Comparison of ENCODE assay signal across 10 cellular contexts in the genomic region with DNA sequence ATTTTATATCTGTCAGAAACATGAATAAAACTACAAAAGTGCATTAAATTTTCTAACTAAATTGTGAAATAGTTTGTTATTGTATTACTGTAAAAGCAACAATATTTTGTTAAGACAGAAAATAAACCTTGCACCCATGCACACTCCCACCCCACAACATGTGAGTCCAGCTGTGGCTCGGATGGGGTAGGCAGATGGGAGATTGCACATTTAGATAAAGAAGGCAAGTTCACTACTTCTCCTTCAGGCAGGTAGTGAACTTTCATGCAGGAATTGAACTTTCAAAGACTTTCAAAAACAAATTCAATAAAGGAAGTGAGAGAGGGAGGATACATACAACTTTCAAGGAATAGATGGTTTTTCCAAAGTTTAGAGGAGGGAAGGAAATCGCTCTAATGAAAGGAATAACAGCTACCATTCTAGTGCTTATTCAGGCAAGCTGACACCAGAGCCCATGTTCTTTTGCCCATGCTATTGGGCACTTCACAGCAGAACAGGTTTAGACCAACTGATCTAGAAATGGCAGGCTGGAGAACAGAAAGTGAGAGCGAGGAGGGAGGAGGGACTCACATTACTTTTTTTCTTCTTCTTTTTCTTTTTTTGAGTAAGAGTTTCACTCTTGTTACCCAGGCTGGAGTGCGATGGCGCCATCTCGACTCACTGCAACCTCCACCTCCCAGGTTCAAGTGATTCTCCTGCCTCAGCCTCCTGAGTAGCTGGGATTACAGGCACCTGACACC. TPM values are rescaled to one million over a fixed set of nuclear protein-coding genes. Genes with fewer than 3 reads are reported as not detected.
DNase-seq lines count a peak whose midpoint lies in the region; ATAC-seq and TF ChIP-seq lines count a peak whose summit lies in the region.
"Had no signal": no experiment of that assay in that cellular context is flagged by ENCODE, and none has a peak within 500 bp of the region (broad histone marks: within the 10 kb centered on the region; RNA-seq: fewer than 3 reads in every experiment).

No MANE protein-coding gene starts in this region.

- ATAC-seq in GM18907 (IDR thresholded peaks at IDR 0.05; ENCODE audit: unreplicated experiment): peak; percentile 44
- peak; percentile 31 for ATAC-seq in HG02763 (IDR thresholded peaks at IDR 0.05; ENCODE audit: unreplicated experiment)
- ATAC-seq: SK-N-SH treated with all-trans-retinoic acid at 6 μM for 48 hours had no signal

- H3K9me3 Mint-ChIP-seq in CD14-positive monocyte: peaks cover 0 to 2% (median 0%) of the 10 kb centered on the region in 7 donors

- H3K36me3 ChIP-seq in mammary epithelial cell (ENCODE audit: insufficient read depth, low read length) (no peaks in the 10 kb centered on the region), esophagus squamous epithelium (no peaks in the 10 kb centered on the region)

- no peak overlapping the region for H2AFZ ChIP-seq in mammary epithelial cell (ENCODE audit: low read depth, low read length)

- no peaks in the 10 kb centered on the region for H3K9me3 ChIP-seq in mammary epithelial cell (replicated peaks; ENCODE audit: insufficient read depth, low read length)
- H3K9me3 ChIP-seq in esophagus squamous epithelium: no peaks in the 10 kb centered on the region
- H3K9me3 ChIP-seq: Caco-2 had no signal

- H3K27ac Mint-ChIP-seq in CD14-positive monocyte: peak overlapping the region in 4 of 7 donors; percentile 14 to 76 (median 68)

- H3K9ac ChIP-seq in mammary epithelial cell (ENCODE audit: insufficient read depth, low read length): no peak overlapping the region

- no peaks in the 10 kb centered on the region for H4K20me1 ChIP-seq in mammary epithelial cell (ENCODE audit: insufficient read depth, low read length)

- dilution Hi-C loops in mammary epithelial cell (cut with HindIII; ENCODE audit: low sequenced_read_pairs): no loop called here

- H3K27me3 Mint-ChIP-seq in CD14-positive monocyte (ENCODE audit: low read depth in 3 of 3): peaks cover 0 to 3% (median 0%) of the 10 kb centered on the region in 3 donors

- in situ Hi-C loops in mammary epithelial cell (cut with MboI; ENCODE audit: low sequenced_read_pairs in 2 of 2): no loop called here

- H3K4me1 ChIP-seq in mammary epithelial cell (ENCODE audit: insufficient read depth, low read length) (peaks cover 12% of the 10 kb centered on the region), esophagus squamous epithelium (peaks cover 0 to 30% (median 7%) of the 10 kb centered on the region in 3 donors)

- DNase-seq in CD14-positive monocyte (ENCODE audit: low spot score): no peak
- peak; percentile 62 for DNase-seq in MV-4-11 (lab: John Stamatoyannopoulos, UW)
- DNase-seq in NK-92 treated with Interleukin-12 subunit alpha and Interleukin-12 subunit beta, amount 100 ng/mL, for 24 hours (lab: John Stamatoyannopoulos, UW): no peak
- DNase-seq in mammary epithelial cell: no peak
- DNase-seq in esophagus squamous epithelium (lab: John Stamatoyannopoulos, UW): no peak
- DNase-seq in NCI-H82 (lab: John Stamatoyannopoulos, UW): no peak
- DNase-seq: Caco-2 had no signal

- no peak overlapping the region for H3K4me2 ChIP-seq in mammary epithelial cell (ENCODE audit: insufficient read depth, low read depth, low read length)

- H3K4me3 Mint-ChIP-seq in CD14-positive monocyte: peak overlapping the region; percentile 68 to 72

- H3K27ac ChIP-seq in mammary epithelial cell (ENCODE audit: insufficient read depth, low read depth, low read length): no peak overlapping the region
- no peak overlapping the region for H3K27ac ChIP-seq in esophagus squamous epithelium

- CTCF ChIA-PET in mammary epithelial cell (lab: Charles Lee; ENCODE audit: low non-redundant PET): no interaction called here

- TF ChIP-seq POLR2A in esophagus squamous epithelium (IDR thresholded peaks at IDR 0.05): no peak

- H3K27me3 ChIP-seq in mammary epithelial cell (ENCODE audit: insufficient read depth, low read length): peaks cover 15% of the 10 kb centered on the region
- H3K27me3 ChIP-seq in esophagus squamous epithelium: peaks cover 0 to 51% (median 4%) of the 10 kb centered on the region in 4 donors

- intact Hi-C loops in CD14-positive monocyte (cut with micrococcal nuclease) (no loop called here), mammary epithelial cell (cut with micrococcal nuclease) (no loop called here), esophagus squamous epithelium (cut with DNase I) (no loop called here)

- WGBS in mammary epithelial cell (ENCODE audit: low coverage, missing lambda C conversion rate): 68% methylated on average over 6 of the region's 6 CpGs
- 68 to 72% methylated on average over 6 of the region's 6 CpGs for WGBS in esophagus squamous epithelium, 2 donors

- no TSS peak for BruUV-seq in mammary epithelial cell (replicated peaks; lab: Mats Ljungman, UMichigan)

- H3K4me1 Mint-ChIP-seq in CD14-positive monocyte: peaks cover 35% of the 10 kb centered on the region

- H3K4me3 ChIP-seq in mammary epithelial cell (replicated peaks in 1 of 3; ENCODE audit: insufficient read depth in 1 of 3, low read depth in 2 of 3, low read length in 3 of 3) (no peak overlapping the region), esophagus squamous epithelium (no peak overlapping the region)

- H3K79me2 ChIP-seq in mammary epithelial cell (ENCODE audit: insufficient read depth, low read length): no peaks in the 10 kb centered on the region

- H3K36me3 Mint-ChIP-seq in CD14-positive monocyte: no peaks in the 10 kb centered on the region

- no peak for TF ChIP-seq CTCF in CD14-positive monocyte (IDR thresholded peaks at IDR 0.05)
- no peak for TF ChIP-seq CTCF in mammary epithelial cell (conservative IDR thresholded peaks at IDR 0.05 in 1 of 2, IDR thresholded peaks at IDR 0.05 in 1 of 2; ENCODE audit: extremely low read depth in 1 of 2, insufficient read depth in 1 of 2, low read depth in 1 of 2, low read length in 2 of 2)
- TF ChIP-seq CTCF in esophagus squamous epithelium (IDR thresholded peaks at IDR 0.05): no peak

RNA-seq across cellular contexts. Expression of a gene that starts 28.5 kb away (rescaled TPM):
- 100 to 1,000 TPM; 355 to 445 TPM for polyA plus RNA-seq in CD14-positive monocyte
- 100 to 1,000 TPM in 1 of 2 donors, 10 to 100 TPM in 1; 81.9 to 132 TPM for total RNA-seq in mammary epithelial cell
- polyA plus RNA-seq in mammary epithelial cell: 362 TPM
- 224 TPM for polyA minus RNA-seq in mammary epithelial cell
- 100 to 1,000 TPM; 135 to 201 (median 169) TPM for total RNA-seq in esophagus squamous epithelium

RNA-seq across cellular contexts. Expression of a gene that starts 58.9 kb away (rescaled TPM):
- polyA plus RNA-seq in CD14-positive monocyte (10 to 100 TPM; 11.6 to 16.7 TPM), mammary epithelial cell (21.9 TPM)
- total RNA-seq in mammary epithelial cell (10 to 100 TPM; 10.8 to 30.7 TPM), esophagus squamous epithelium (10 to 100 TPM; 14.2 to 25.4 (median 15.8) TPM)
- polyA minus RNA-seq in mammary epithelial cell: 41.2 TPM
